In the genomic region with DNA sequence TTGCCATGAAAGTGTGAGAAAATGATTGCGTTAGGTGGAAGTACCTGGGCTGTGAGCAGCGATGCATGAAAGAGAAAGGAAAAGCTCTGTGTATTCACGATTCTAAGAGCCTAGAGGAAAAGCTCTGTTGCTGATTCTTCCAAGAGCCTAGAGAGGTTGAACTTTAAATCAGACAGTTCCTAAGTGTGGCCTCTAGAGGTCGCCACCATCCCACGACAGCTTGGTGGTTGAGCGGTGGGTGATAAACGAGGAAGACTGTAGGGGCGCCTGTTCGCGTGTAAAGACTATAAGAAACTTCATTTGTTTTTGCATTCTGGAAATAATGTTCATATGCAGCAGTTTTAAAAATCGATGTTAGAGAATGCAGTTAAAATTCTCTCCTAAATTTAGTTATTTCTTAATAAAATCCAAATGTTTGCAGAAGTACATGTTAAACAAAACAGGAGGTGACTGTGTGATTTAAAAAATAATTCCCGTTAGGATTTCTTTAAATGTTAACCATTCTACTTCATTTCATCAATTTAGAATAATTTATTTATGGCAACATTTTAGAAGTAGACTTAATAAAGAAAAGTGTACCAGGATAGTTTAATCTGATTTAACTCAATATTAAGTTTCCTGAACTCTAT, we compare ENCODE assay signal across 7 cellular contexts.
A peak's percentile ranks its signal among the peaks of the same experiment; 100 is the strongest.
DNase-seq lines count a peak whose midpoint lies in the region; TF ChIP-seq lines count a peak whose summit lies in the region.

No MANE protein-coding gene starts in this region.

- WGBS in sigmoid colon, 2 donors, result 32 to 34% methylated on average over 12 of the region's 12 CpGs

- no peak for TF ChIP-seq POLR2A in sigmoid colon (IDR thresholded peaks at IDR 0.05)

- H3K27me3 ChIP-seq in sigmoid colon, result no peaks in the 10 kb centered on the region

- no peaks in the 10 kb centered on the region; the same call in 1 of the 2 replicates for H3K9me3 ChIP-seq in HEK293 (ENCODE audit: control insufficient read depth, insufficient read depth, low read depth, low read length)
- no peaks in the 10 kb centered on the region for H3K9me3 ChIP-seq in sigmoid colon

- CTCF ChIA-PET in HEK293 (lab: Yijun Ruan, JAX), result interaction anchor here (0.5 to 3.7 kb wide), 24 partner anchors 10 to 995 kb away, joined by 3 to 18 read pairs (median 4); no protein-coding TSS in a partner anchor

- DNase-seq in GM03348 (ENCODE audit: low spot score) (peak; percentile 15), NCI-H226 (peak; percentile 16), epithelial cell of esophagus (ENCODE audit: low read depth) (peak; percentile 29), sigmoid colon (no peak), pons (ENCODE audit: low spot score) (no peak)
- peak; percentile 63 for DNase-seq in activated CD4-positive, CD25-positive, alpha-beta regulatory T cell treated with anti-CD3 and anti-CD28 coated beads, Interleukin-2, amount 50 U/mL, for 72 hours

- no peak overlapping the region for H3K4me3 ChIP-seq in HEK293 (ENCODE audit: low read depth, low read length)
- no peak overlapping the region for H3K4me3 ChIP-seq in epithelial cell of esophagus (ENCODE audit: low read length)
- H3K4me3 ChIP-seq in sigmoid colon, result no peak overlapping the region

- no peak overlapping the region for H3K27ac ChIP-seq in HEK293 (ENCODE audit: extremely low read depth, low read depth, low read length)
- no peak overlapping the region for H3K27ac ChIP-seq in sigmoid colon

- peak; percentile 41; the same call in 1 of the 2 replicates for TF ChIP-seq CTCF in HEK293 (tag by site-specific recombination; IDR thresholded peaks at IDR 0.05)
- peak; percentile 51 for TF ChIP-seq CTCF in epithelial cell of esophagus (IDR thresholded peaks at IDR 0.05; ENCODE audit: insufficient read depth, low read depth, low read length, missing control alignments)
- peak; percentile 18 to 61 (median 25) for TF ChIP-seq CTCF in sigmoid colon (IDR thresholded peaks at IDR 0.05)

- intact Hi-C loops in sigmoid colon (cut with DNase I), result loop anchor here (1.0 to 10.0 kb wide), 2 partner anchors 571 to 924 kb away; no protein-coding TSS in a partner anchor

- no peaks in the 10 kb centered on the region for H3K4me1 ChIP-seq in HEK293 (ENCODE audit: control insufficient read depth, insufficient read depth, low read length)
- H3K4me1 ChIP-seq in sigmoid colon, result no peaks in the 10 kb centered on the region

- no peak for TF ChIP-seq EP300 in sigmoid colon (IDR thresholded peaks at IDR 0.05)

- H3K36me3 ChIP-seq in HEK293 (ENCODE audit: control insufficient read depth in 2 of 2, insufficient read depth in 1 of 2, low read length in 2 of 2), result no peaks in the 10 kb centered on the region
- H3K36me3 ChIP-seq in sigmoid colon, result no peaks in the 10 kb centered on the region

- POLR2A ChIA-PET in HEK293 (lab: Yijun Ruan, JAX), result no interaction called here

TF ChIP-seq in HEK293, 187 proteins besides CTCF, POLR2A, EP300 and RAD21:
- peak; percentile 80 for TF ChIP-seq SETDB1 (IDR thresholded peaks at IDR 0.05; ENCODE audit: insufficient read length, low read length)
- TF ChIP-seq ZXDB (tag by site-specific recombination; IDR thresholded peaks at IDR 0.05), result no peak
- TF ChIP-seq ZNF654 (tag by site-specific recombination; IDR thresholded peaks at IDR 0.05; ENCODE audit: low read depth), result peak; percentile 88
- TF ChIP-seq ZNF2 (tag by site-specific recombination; IDR thresholded peaks at IDR 0.05), result peak; percentile 98

Comparison
In these comparisons a context has a peak if more than half of its experiments do, and no peak if none do; other contexts are left out.
1. DNase-seq: peak in GM03348 (single experiment), NCI-H226 (single experiment), activated CD4-positive, CD25-positive, alpha-beta regulatory T cell treated with anti-CD3 and anti-CD28 coated beads, Interleukin-2, amount 50 U/mL, for 72 hours (single experiment) and epithelial cell of esophagus (single experiment); none in sigmoid colon (single experiment) and pons (single experiment).
2. Peak in every context shown above with its lines, with median percentiles within 50 percentile points of each other: CTCF ChIP-seq.